In the genomic region with DNA sequence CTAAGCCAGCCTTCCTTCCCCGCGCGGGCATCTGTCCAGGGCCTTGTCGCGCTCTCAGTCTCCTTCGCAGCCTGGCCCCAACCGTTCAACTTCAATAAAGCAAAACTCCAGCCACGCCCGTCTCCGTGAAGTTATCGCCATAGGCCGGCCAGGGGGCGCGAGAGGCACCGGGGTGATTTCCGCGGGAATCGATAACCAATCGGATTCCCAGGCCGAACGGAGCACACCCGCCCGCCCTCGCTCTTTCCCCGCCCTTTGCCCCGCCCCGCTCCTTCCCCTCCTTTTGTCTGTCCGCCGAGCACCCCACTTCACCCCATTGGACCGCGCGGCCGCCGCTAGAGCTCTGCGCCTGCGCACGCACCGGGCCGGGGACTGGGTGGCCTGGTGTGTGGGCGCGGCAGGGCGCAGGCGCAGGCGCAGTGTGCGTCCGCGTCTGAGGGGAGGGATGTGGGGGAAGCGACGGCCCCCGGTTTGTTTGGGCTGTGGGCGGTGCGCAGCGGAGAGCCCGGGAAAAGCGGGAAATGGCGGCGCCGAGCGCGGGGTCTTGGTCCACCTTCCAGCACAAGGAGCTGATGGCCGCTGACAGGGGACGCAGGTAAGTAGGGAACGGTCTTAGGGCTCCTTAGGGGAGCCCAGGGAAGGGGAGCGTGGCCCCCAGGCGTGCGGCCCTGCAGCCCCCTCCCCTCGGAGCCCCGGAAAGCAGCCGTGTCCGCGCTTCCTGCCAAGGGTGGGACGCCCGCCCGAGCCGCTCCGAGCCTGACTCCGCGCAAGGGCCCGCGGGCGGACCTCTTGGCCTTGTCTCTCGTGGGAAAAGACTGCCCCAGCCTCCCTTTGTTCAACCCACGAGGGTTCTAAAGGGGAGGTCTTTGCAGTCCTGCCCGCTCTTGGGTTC, we compare ENCODE assay signal across 1 cellular context.
A peak's percentile ranks its signal among the peaks of the same experiment; 100 is the strongest.
TF ChIP-seq lines count a peak whose summit lies in the region.

CASP2 (plus strand) TSS at position 417 of the 892 bp plus-strand sequence; CDS start at position 522, 105 bp downstream.

TF ChIP-seq in K562, 482 proteins besides CTCF, POLR2A, EP300 and RAD21 (continued from another document and continues in another):
- TF ChIP-seq DMBX1 (CRISPR knock-in tag; IDR thresholded peaks at IDR 0.05; ENCODE audit: borderline replicate concordance) (peak; percentile 80), ZBED1 (IDR thresholded peaks at IDR 0.05) (no peak; the same call in 1 of the 2 replicates), ZNF197 (CRISPR knock-in tag; IDR thresholded peaks at IDR 0.05; ENCODE audit: low read depth) (no peak; the same call in 1 of the 2 replicates), NFRKB (IDR thresholded peaks at IDR 0.05; ENCODE audit: low read depth) (peak; percentile 85), SNRNP70 (optimal IDR thresholded peaks at IDR 0.05; ENCODE audit: low read depth, low read length) (no peak), RNF2 (IDR thresholded peaks at IDR 0.05) (peak; percentile 96), LCOR (CRISPR knock-in tag; IDR thresholded peaks at IDR 0.05) (peak; percentile 99), PYGO2 (tag; IDR thresholded peaks at IDR 0.05) (no peak), ZNF280B (CRISPR knock-in tag; IDR thresholded peaks at IDR 0.05) (no peak), MTA1 (IDR thresholded peaks at IDR 0.05; ENCODE audit: borderline replicate concordance) (0 out of 2 replicates have a peak, but pooled peaks have one; percentile 20), CXXC5 (CRISPR knock-in tag; IDR thresholded peaks at IDR 0.05) (peak; percentile 95), CREBBP (IDR thresholded peaks at IDR 0.05; ENCODE audit: low read depth, low read length) (no peak), SMARCA4 (IDR thresholded peaks at IDR 0.05) (no peak; the same call in 1 of the 2 replicates), ZBTB43 (CRISPR knock-in tag; IDR thresholded peaks at IDR 0.05) (peak; percentile 84; the same call in 1 of the 2 replicates), DEAF1 (CRISPR knock-in tag; IDR thresholded peaks at IDR 0.05) (no peak), NR2C1 (IDR thresholded peaks at IDR 0.05) (no peak), NR2C1 (tag; IDR thresholded peaks at IDR 0.05) (no peak; the same call in 1 of the 2 replicates), ZNF695 (CRISPR knock-in tag; IDR thresholded peaks at IDR 0.05) (no peak), SRSF9 (IDR thresholded peaks at IDR 0.05; ENCODE audit: borderline replicate concordance, low read depth, low read length) (no peak), MCM3 (IDR thresholded peaks at IDR 0.05) (no peak), NCOA6 (IDR thresholded peaks at IDR 0.05) (no peak), NFATC3 (IDR thresholded peaks at IDR 0.05) (peak; percentile 82; the same call in 1 of the 2 replicates), NR4A1 (CRISPR knock-in tag; IDR thresholded peaks at IDR 0.05) (peak; percentile 60), NR4A1 (tag; IDR thresholded peaks at IDR 0.05) (0 out of 2 replicates have a peak, but pooled peaks have one; percentile 59), ZNF384 (IDR thresholded peaks at IDR 0.05; ENCODE audit: low read depth, low read length) (no peak), ZNF347 (CRISPR knock-in tag; IDR thresholded peaks at IDR 0.05; ENCODE audit: low read depth) (no peak), SRF (CRISPR knock-in tag; IDR thresholded peaks at IDR 0.05) (peak in 1 of 2 experiments; percentile 74; a peak in 2 of 4 replicates), IFI16 (CRISPR knock-in tag; IDR thresholded peaks at IDR 0.05) (peak; percentile 41; the same call in 1 of the 2 replicates), XRCC5 (IDR thresholded peaks at IDR 0.05; ENCODE audit: low read depth, low read length) (peak; percentile 8; the same call in 1 of the 2 replicates), HLTF (IDR thresholded peaks at IDR 0.05) (peak; percentile 82; the same call in 1 of the 2 replicates)
- TF ChIP-seq, protein P1, sequence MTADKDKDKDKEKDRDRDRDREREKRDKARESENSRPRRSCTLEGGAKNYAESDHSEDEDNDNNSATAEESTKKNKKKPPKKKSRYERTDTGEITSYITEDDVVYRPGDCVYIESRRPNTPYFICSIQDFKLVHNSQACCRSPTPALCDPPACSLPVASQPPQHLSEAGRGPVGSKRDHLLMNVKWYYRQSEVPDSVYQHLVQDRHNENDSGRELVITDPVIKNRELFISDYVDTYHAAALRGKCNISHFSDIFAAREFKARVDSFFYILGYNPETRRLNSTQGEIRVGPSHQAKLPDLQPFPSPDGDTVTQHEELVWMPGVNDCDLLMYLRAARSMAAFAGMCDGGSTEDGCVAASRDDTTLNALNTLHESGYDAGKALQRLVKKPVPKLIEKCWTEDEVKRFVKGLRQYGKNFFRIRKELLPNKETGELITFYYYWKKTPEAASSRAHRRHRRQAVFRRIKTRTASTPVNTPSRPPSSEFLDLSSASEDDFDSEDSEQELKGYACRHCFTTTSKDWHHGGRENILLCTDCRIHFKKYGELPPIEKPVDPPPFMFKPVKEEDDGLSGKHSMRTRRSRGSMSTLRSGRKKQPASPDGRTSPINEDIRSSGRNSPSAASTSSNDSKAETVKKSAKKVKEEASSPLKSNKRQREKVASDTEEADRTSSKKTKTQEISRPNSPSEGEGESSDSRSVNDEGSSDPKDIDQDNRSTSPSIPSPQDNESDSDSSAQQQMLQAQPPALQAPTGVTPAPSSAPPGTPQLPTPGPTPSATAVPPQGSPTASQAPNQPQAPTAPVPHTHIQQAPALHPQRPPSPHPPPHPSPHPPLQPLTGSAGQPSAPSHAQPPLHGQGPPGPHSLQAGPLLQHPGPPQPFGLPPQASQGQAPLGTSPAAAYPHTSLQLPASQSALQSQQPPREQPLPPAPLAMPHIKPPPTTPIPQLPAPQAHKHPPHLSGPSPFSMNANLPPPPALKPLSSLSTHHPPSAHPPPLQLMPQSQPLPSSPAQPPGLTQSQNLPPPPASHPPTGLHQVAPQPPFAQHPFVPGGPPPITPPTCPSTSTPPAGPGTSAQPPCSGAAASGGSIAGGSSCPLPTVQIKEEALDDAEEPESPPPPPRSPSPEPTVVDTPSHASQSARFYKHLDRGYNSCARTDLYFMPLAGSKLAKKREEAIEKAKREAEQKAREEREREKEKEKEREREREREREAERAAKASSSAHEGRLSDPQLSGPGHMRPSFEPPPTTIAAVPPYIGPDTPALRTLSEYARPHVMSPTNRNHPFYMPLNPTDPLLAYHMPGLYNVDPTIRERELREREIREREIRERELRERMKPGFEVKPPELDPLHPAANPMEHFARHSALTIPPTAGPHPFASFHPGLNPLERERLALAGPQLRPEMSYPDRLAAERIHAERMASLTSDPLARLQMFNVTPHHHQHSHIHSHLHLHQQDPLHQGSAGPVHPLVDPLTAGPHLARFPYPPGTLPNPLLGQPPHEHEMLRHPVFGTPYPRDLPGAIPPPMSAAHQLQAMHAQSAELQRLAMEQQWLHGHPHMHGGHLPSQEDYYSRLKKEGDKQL (CRISPR knock-in tag; IDR thresholded peaks at IDR 0.05; ENCODE audit: borderline replicate concordance), result no peak
- TF ChIP-seq, protein P2, sequence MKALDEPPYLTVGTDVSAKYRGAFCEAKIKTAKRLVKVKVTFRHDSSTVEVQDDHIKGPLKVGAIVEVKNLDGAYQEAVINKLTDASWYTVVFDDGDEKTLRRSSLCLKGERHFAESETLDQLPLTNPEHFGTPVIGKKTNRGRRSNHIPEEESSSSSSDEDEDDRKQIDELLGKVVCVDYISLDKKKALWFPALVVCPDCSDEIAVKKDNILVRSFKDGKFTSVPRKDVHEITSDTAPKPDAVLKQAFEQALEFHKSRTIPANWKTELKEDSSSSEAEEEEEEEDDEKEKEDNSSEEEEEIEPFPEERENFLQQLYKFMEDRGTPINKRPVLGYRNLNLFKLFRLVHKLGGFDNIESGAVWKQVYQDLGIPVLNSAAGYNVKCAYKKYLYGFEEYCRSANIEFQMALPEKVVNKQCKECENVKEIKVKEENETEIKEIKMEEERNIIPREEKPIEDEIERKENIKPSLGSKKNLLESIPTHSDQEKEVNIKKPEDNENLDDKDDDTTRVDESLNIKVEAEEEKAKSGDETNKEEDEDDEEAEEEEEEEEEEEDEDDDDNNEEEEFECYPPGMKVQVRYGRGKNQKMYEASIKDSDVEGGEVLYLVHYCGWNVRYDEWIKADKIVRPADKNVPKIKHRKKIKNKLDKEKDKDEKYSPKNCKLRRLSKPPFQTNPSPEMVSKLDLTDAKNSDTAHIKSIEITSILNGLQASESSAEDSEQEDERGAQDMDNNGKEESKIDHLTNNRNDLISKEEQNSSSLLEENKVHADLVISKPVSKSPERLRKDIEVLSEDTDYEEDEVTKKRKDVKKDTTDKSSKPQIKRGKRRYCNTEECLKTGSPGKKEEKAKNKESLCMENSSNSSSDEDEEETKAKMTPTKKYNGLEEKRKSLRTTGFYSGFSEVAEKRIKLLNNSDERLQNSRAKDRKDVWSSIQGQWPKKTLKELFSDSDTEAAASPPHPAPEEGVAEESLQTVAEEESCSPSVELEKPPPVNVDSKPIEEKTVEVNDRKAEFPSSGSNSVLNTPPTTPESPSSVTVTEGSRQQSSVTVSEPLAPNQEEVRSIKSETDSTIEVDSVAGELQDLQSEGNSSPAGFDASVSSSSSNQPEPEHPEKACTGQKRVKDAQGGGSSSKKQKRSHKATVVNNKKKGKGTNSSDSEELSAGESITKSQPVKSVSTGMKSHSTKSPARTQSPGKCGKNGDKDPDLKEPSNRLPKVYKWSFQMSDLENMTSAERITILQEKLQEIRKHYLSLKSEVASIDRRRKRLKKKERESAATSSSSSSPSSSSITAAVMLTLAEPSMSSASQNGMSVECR (CRISPR knock-in tag; IDR thresholded peaks at IDR 0.05), result peak; percentile 79
- TF ChIP-seq, protein P3, sequence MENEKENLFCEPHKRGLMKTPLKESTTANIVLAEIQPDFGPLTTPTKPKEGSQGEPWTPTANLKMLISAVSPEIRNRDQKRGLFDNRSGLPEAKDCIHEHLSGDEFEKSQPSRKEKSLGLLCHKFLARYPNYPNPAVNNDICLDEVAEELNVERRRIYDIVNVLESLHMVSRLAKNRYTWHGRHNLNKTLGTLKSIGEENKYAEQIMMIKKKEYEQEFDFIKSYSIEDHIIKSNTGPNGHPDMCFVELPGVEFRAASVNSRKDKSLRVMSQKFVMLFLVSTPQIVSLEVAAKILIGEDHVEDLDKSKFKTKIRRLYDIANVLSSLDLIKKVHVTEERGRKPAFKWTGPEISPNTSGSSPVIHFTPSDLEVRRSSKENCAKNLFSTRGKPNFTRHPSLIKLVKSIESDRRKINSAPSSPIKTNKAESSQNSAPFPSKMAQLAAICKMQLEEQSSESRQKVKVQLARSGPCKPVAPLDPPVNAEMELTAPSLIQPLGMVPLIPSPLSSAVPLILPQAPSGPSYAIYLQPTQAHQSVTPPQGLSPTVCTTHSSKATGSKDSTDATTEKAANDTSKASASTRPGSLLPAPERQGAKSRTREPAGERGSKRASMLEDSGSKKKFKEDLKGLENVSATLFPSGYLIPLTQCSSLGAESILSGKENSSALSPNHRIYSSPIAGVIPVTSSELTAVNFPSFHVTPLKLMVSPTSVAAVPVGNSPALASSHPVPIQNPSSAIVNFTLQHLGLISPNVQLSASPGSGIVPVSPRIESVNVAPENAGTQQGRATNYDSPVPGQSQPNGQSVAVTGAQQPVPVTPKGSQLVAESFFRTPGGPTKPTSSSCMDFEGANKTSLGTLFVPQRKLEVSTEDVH (IDR thresholded peaks at IDR 0.05; ENCODE audit: low read depth, partially characterized antibody), result peak; percentile 91
- TF ChIP-seq, protein P4, sequence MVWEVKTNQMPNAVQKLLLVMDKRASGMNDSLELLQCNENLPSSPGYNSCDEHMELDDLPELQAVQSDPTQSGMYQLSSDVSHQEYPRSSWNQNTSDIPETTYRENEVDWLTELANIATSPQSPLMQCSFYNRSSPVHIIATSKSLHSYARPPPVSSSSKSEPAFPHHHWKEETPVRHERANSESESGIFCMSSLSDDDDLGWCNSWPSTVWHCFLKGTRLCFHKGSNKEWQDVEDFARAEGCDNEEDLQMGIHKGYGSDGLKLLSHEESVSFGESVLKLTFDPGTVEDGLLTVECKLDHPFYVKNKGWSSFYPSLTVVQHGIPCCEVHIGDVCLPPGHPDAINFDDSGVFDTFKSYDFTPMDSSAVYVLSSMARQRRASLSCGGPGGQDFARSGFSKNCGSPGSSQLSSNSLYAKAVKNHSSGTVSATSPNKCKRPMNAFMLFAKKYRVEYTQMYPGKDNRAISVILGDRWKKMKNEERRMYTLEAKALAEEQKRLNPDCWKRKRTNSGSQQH (CRISPR knock-in tag; IDR thresholded peaks at IDR 0.05), result peak; percentile 47; the same call in 1 of the 2 replicates
- TF ChIP-seq, protein P5, sequence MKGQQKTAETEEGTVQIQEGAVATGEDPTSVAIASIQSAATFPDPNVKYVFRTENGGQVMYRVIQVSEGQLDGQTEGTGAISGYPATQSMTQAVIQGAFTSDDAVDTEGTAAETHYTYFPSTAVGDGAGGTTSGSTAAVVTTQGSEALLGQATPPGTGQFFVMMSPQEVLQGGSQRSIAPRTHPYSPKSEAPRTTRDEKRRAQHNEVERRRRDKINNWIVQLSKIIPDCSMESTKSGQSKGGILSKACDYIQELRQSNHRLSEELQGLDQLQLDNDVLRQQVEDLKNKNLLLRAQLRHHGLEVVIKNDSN (CRISPR knock-in tag; IDR thresholded peaks at IDR 0.05), result peak; percentile 57
- TF ChIP-seq, protein P6, sequence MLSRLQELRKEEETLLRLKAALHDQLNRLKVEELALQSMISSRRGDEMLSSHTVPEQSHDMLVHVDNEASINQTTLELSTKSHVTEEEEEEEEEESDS (CRISPR knock-in tag; IDR thresholded peaks at IDR 0.05), result no peak
